2 cellular contexts compared by ENCODE assay signal in the genomic region with DNA sequence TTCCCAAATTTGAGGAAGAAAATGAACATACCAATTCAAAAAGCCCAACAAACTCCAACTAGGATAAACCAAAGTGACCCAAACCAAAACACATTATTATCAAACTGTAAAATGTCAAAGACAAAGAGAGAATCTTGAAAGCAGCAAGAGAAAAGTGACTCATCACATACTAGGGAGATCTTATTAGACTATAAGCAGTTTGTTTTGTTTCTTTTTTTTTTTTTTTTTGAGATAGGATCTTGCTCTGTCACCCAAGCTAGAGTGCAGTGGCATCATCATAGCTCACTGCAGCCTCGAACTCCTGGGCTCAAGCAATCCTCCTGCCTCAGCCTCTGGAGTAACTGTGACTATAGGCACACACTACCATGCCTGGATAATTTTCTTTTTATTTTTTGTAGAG.
TF ChIP-seq lines count a peak whose summit lies in the region.

No MANE protein-coding gene starts in this region.

TF ChIP-seq in HEK293, 187 proteins besides CTCF, POLR2A, EP300 and RAD21:
- TF ChIP-seq TRIM28 (IDR thresholded peaks at IDR 0.05; ENCODE audit: borderline replicate concordance, low read length) (peak; percentile 75; the same call in 1 of the 2 replicates), ZBTB17 (tag by site-specific recombination; IDR thresholded peaks at IDR 0.05) (no peak), KLF1 (tag by site-specific recombination; IDR thresholded peaks at IDR 0.05) (no peak), ZNF707 (tag by site-specific recombination; IDR thresholded peaks at IDR 0.05) (no peak), ZNF366 (tag by site-specific recombination; conservative IDR thresholded peaks at IDR 0.05) (no peak), SETDB1 (IDR thresholded peaks at IDR 0.05; ENCODE audit: insufficient read length, low read length) (peak; percentile 97), ZNF211 (tag by site-specific recombination; IDR thresholded peaks at IDR 0.05; ENCODE audit: low read depth) (no peak), ZSCAN23 (tag by site-specific recombination; IDR thresholded peaks at IDR 0.05) (no peak), ZNF791 (tag by site-specific recombination; IDR thresholded peaks at IDR 0.05) (peak; percentile 99), ZNF133 (tag by site-specific recombination; IDR thresholded peaks at IDR 0.05) (no peak), ZNF423 (tag by site-specific recombination; IDR thresholded peaks at IDR 0.05) (no peak), ZNF629 (tag by site-specific recombination; IDR thresholded peaks at IDR 0.05) (no peak), ZNF2 (tag by site-specific recombination; IDR thresholded peaks at IDR 0.05) (no peak)
- TF ChIP-seq, protein P1, sequence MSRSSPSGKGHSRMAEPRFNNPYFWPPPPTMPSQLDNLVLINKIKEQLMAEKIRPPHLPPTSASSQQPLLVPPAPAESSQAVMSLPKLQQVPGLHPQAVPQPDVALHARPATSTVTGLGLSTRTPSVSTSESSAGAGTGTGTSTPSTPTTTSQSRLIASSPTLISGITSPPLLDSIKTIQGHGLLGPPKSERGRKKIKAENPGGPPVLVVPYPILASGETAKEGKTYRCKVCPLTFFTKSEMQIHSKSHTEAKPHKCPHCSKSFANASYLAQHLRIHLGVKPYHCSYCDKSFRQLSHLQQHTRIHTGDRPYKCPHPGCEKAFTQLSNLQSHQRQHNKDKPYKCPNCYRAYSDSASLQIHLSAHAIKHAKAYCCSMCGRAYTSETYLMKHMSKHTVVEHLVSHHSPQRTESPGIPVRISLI (tag by site-specific recombination; IDR thresholded peaks at IDR 0.05): no peak
- TF ChIP-seq, protein P2, sequence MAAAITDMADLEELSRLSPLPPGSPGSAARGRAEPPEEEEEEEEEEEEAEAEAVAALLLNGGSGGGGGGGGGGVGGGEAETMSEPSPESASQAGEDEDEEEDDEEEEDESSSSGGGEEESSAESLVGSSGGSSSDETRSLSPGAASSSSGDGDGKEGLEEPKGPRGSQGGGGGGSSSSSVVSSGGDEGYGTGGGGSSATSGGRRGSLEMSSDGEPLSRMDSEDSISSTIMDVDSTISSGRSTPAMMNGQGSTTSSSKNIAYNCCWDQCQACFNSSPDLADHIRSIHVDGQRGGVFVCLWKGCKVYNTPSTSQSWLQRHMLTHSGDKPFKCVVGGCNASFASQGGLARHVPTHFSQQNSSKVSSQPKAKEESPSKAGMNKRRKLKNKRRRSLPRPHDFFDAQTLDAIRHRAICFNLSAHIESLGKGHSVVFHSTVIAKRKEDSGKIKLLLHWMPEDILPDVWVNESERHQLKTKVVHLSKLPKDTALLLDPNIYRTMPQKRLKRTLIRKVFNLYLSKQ (tag by site-specific recombination; IDR thresholded peaks at IDR 0.05; ENCODE audit: borderline replicate concordance): no peak
TF ChIP-seq in HEK293: peak in this region for 3.

TF ChIP-seq in K562, 482 proteins besides CTCF, POLR2A, EP300 and RAD21:
- TF ChIP-seq, protein P3, sequence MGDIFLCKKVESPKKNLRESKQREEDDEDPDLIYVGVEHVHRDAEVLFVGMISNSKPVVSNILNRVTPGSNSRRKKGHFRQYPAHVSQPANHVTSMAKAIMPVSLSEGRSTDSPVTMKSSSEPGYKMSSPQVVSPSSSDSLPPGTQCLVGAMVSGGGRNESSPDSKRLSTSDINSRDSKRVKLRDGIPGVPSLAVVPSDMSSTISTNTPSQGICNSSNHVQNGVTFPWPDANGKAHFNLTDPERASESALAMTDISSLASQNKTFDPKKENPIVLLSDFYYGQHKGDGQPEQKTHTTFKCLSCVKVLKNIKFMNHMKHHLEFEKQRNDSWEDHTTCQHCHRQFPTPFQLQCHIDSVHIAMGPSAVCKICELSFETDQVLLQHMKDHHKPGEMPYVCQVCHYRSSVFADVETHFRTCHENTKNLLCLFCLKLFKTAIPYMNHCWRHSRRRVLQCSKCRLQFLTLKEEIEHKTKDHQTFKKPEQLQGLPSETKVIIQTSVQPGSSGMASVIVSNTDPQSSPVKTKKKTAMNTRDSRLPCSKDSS (IDR thresholded peaks at IDR 0.05; ENCODE audit: low read depth, partially characterized antibody): peak; percentile 16
- TF ChIP-seq TRIM28 (IDR thresholded peaks at IDR 0.05) (peak; percentile 92; the same call in 1 of the 2 replicates), ZNF384 (IDR thresholded peaks at IDR 0.05; ENCODE audit: low read depth, low read length) (peak; percentile 90), FIP1L1 (IDR thresholded peaks at IDR 0.05; ENCODE audit: low read depth, low read length, poor library complexity, severe bottlenecking) (no peak), MCM2 (IDR thresholded peaks at IDR 0.05; ENCODE audit: low read depth) (no peak), TRIM24 (IDR thresholded peaks at IDR 0.05) (peak; percentile 62 to 63; a peak in 3 of 4 replicates), HOXB6 (CRISPR knock-in tag; IDR thresholded peaks at IDR 0.05; ENCODE audit: borderline replicate concordance) (no peak), NFE2 (IDR thresholded peaks at IDR 0.05; ENCODE audit: low read depth) (peak; percentile 18; the same call in 1 of the 2 replicates)
